In the genomic region with DNA sequence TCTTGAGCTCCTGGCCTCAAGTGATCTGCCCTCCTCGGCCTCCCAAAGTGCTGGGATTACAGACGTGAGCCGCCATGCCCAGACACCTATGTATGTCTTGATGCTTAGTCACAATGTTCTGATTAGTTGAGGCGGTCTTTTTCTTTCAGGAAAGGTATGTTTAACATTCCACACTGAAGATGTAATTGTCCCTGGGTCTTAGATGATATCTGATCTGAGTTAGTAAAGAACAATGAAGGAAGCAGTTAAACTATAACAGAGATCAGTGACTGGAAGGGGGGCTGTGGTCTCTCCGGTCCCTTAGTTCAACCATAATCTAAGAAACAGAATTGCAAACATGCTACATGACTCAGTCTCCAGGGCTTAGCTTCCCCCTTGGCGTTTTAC, we compare ENCODE assay signal across 10 cellular contexts. TPM values are rescaled to one million over a fixed set of nuclear protein-coding genes. Genes with fewer than 3 reads are reported as not detected.
DNase-seq lines count a peak whose midpoint lies in the region; ATAC-seq and TF ChIP-seq lines count a peak whose summit lies in the region.
"Had no signal": no experiment of that assay in that cellular context is flagged by ENCODE, and none has a peak within 500 bp of the region (broad histone marks: within the 10 kb centered on the region; RNA-seq: fewer than 3 reads in every experiment).

No MANE protein-coding gene starts in this region.

- no peaks in the 10 kb centered on the region for H3K27me3 Mint-ChIP-seq in WTC11 (ENCODE audit: low read depth)

- peak overlapping the region in 3 of 4 donors; percentile 71 to 78 (median 74) for H3K27ac ChIP-seq in gastroesophageal sphincter
- peak overlapping the region; percentile 99 for H3K27ac ChIP-seq in smooth muscle cell (ENCODE audit: low read depth)
- H3K27ac ChIP-seq: KMS-11 had no signal

- no peak for TF ChIP-seq CTCF in WTC11 (IDR thresholded peaks at IDR 0.05)
- no peak for TF ChIP-seq CTCF in gastroesophageal sphincter (IDR thresholded peaks at IDR 0.05)
- no peak for TF ChIP-seq CTCF in smooth muscle cell (IDR thresholded peaks at IDR 0.05; ENCODE audit: borderline replicate concordance, insufficient read depth, poor library complexity, severe bottlenecking)

- no peak overlapping the region for H3K4me3 Mint-ChIP-seq in WTC11

- H3K4me1 Mint-ChIP-seq in WTC11: peaks cover 37% of the 10 kb centered on the region

- ATAC-seq in WTC11 (no peak), gastroesophageal sphincter (no peak)

- POLR2A ChIA-PET in WTC11 (lab: Charles Lee): interaction anchor here (0.7 to 1.9 kb wide), 3 partner anchors 51 to 62 kb away, joined by 3 to 6 read pairs (median 5); no protein-coding TSS in a partner anchor

- no peaks in the 10 kb centered on the region for H3K27me3 ChIP-seq in gastroesophageal sphincter
- no peaks in the 10 kb centered on the region for H3K27me3 ChIP-seq in smooth muscle cell (ENCODE audit: low read depth)
- H3K27me3 ChIP-seq: pancreas had no signal

- no peak overlapping the region for H2AFZ ChIP-seq in smooth muscle cell (ENCODE audit: low read depth)

- H3K4me1 ChIP-seq in gastroesophageal sphincter (peaks cover 0 to 62% (median 42%) of the 10 kb centered on the region in 3 donors), smooth muscle cell (ENCODE audit: low read depth) (peaks cover 54% of the 10 kb centered on the region)

- CTCF ChIA-PET in WTC11 (lab: Charles Lee): interaction anchor here (0.6 to 20.7 kb wide), 52 partner anchors 8 to 312 kb away, joined by 3 to 802 read pairs (median 6); a partner anchor contains a TSS

- H4K20me1 ChIP-seq in smooth muscle cell (ENCODE audit: low read depth): peaks cover 4% of the 10 kb centered on the region

- TF ChIP-seq EP300 in gastroesophageal sphincter (IDR thresholded peaks at IDR 0.05): no peak

- peak overlapping the region; percentile 87 for H3K9ac ChIP-seq in smooth muscle cell (ENCODE audit: low read depth)
- H3K9ac ChIP-seq: KMS-11 had no signal

- H3K27ac Mint-ChIP-seq in WTC11: peak overlapping the region; percentile 36; the same call in 1 of the 2 replicates

- H3K9me3 Mint-ChIP-seq in WTC11: no peaks in the 10 kb centered on the region

- peaks cover 25% of the 10 kb centered on the region for H3K79me2 ChIP-seq in smooth muscle cell (ENCODE audit: low read depth)

- peaks cover 15% of the 10 kb centered on the region for H3K36me3 Mint-ChIP-seq in WTC11

- H3K9me3 ChIP-seq in gastroesophageal sphincter (no peaks in the 10 kb centered on the region), smooth muscle cell (replicated peaks; ENCODE audit: low read depth) (no peaks in the 10 kb centered on the region)
- H3K9me3 ChIP-seq: pancreas had no signal

- no peak for TF ChIP-seq POLR2A in gastroesophageal sphincter (IDR thresholded peaks at IDR 0.05)

- H3K36me3 ChIP-seq in gastroesophageal sphincter: peaks cover 0 to 55% of the 10 kb centered on the region in 2 donors
- no peaks in the 10 kb centered on the region for H3K36me3 ChIP-seq in smooth muscle cell (ENCODE audit: low read depth)

- WGBS in gastroesophageal sphincter (ENCODE audit: low coverage in 1 of 2), 2 donors: 79 to 83% methylated on average over 2 to 6 of the region's 6 CpGs
- WGBS in smooth muscle cell (ENCODE audit: low lambda C conversion rate): 19% methylated on average over 6 of the region's 6 CpGs

- peaks cover 20% of the 10 kb centered on the region for H3F3A ChIP-seq in smooth muscle cell (ENCODE audit: low read depth)

- H3K4me2 ChIP-seq in smooth muscle cell: peak overlapping the region; percentile 49
- H3K4me2 ChIP-seq: KMS-11 had no signal

- peak; percentile 74 for DNase-seq in HK-2 (ENCODE audit: unreplicated experiment)
- no peak for DNase-seq in WTC11 (ENCODE audit: low spot score)
- no peak for DNase-seq in smooth muscle cell (lab: John Stamatoyannopoulos, UW; ENCODE audit: unreplicated experiment)
- no peak for DNase-seq in stimulated activated naive CD4-positive, alpha-beta T cell treated with Interleukin-2 at 50 U/mL for 16 hours (lab: John Stamatoyannopoulos, UW)
- DNase-seq in AG08395 (ENCODE audit: low spot score): no peak
- no peak for DNase-seq in NCI-H1436 treated with DMSO at 0.1 percent for 48 hours (lab: John Stamatoyannopoulos, UW)

- no peak overlapping the region for H3K4me3 ChIP-seq in gastroesophageal sphincter
- H3K4me3 ChIP-seq in smooth muscle cell: no peak overlapping the region
- H3K4me3 ChIP-seq: pancreas had no signal

TF ChIP-seq in WTC11, 78 proteins besides CTCF, POLR2A, EP300 and RAD21:
- TF ChIP-seq ELF4 (CRISPR knock-in tag; IDR thresholded peaks at IDR 0.05; ENCODE audit: low read depth) (no peak), NFE2L1 (CRISPR knock-in tag; IDR thresholded peaks at IDR 0.05) (no peak)

RNA-seq across cellular contexts. Expression of a gene that starts 31.5 kb away (rescaled TPM):
- 0.04 to 0.09 TPM in 2 of 3 replicates, not detected in the other for total RNA-seq in WTC11 (2021)
- total RNA-seq in gastroesophageal sphincter: not detected
- total RNA-seq in smooth muscle cell: 0.13 and 0.40 TPM in 2 replicates
- polyA plus RNA-seq in smooth muscle cell: not detected in 2 replicates
- total RNA-seq: fibroblast of lung, pancreas had no signal
- polyA plus RNA-seq: fibroblast of lung had no signal

RNA-seq across cellular contexts. Expression of a gene that starts 52.1 kb away (rescaled TPM):
- total RNA-seq in WTC11 (2021) (64.0 to 73.5 TPM (median 72.1 TPM) in 3 replicates), gastroesophageal sphincter (10 to 100 TPM; 23.3 to 52.4 (median 37.1) TPM), smooth muscle cell (39.8 and 42.7 TPM in 2 replicates)
- 46.3 and 82.5 TPM in 2 replicates for polyA plus RNA-seq in smooth muscle cell
